10 cellular contexts compared by ENCODE assay signal in genomic region chr10:31912898-31913847, GRCh38. TPM values are rescaled to one million over a fixed set of nuclear protein-coding genes. Genes with fewer than 3 reads are reported as not detected.
DNase-seq lines count a peak whose midpoint lies in the region; ATAC-seq, FAIRE-seq and TF ChIP-seq lines count a peak whose summit lies in the region.
"Had no signal": no experiment of that assay in that cellular context is flagged by ENCODE, and none has a peak within 500 bp of the region (broad histone marks: within the 10 kb centered on the region; RNA-seq: fewer than 3 reads in every experiment).

No MANE protein-coding gene starts in this region.

- H3K9me3 ChIP-seq in left ventricle myocardium inferior (replicated peaks) (no peaks in the 10 kb centered on the region), K562 (replicated peaks; ENCODE audit: control insufficient read depth, insufficient read depth, low read depth, low read length) (no peaks in the 10 kb centered on the region), keratinocyte (ENCODE audit: control insufficient read depth, low read depth, low read length) (no peaks in the 10 kb centered on the region), thoracic aorta (no peaks in the 10 kb centered on the region), BE2C (no peaks in the 10 kb centered on the region)

- H3K9me1 ChIP-seq in K562 (ENCODE audit: control insufficient read depth, insufficient read depth, low read length) (peaks cover 5% of the 10 kb centered on the region), keratinocyte (ENCODE audit: control insufficient read depth, extremely low read depth, insufficient read depth, low read length) (no peaks in the 10 kb centered on the region)

- no peak for TF ChIP-seq RAD21 in K562 (CRISPR knock-in tag; conservative IDR thresholded peaks at IDR 0.05 in 1 of 2, IDR thresholded peaks at IDR 0.05 in 1 of 2)

- no peak overlapping the region for H3K27ac ChIP-seq in left ventricle myocardium inferior (replicated peaks)
- H3K27ac ChIP-seq in K562 (ENCODE audit: extremely low read depth, low read depth, low read length) = no peak overlapping the region
- peak overlapping the region; percentile 10 for H3K27ac ChIP-seq in keratinocyte (ENCODE audit: control insufficient read depth, insufficient read depth, low read length)
- H3K27ac ChIP-seq in thoracic aorta = peak overlapping the region in 1 of 2 donors; percentile 36
- no peak overlapping the region for H3K27ac ChIP-seq in brain microvascular endothelial cell

- H4K20me1 ChIP-seq in K562 (replicated peaks; ENCODE audit: control insufficient read depth, insufficient read depth, low read length) = peaks cover 20% of the 10 kb centered on the region; the same call in 1 of the 2 replicates
- H4K20me1 ChIP-seq in keratinocyte (ENCODE audit: control insufficient read depth, extremely low read depth, insufficient read depth, low read length) = peaks cover 3% of the 10 kb centered on the region

- dilution Hi-C loops in keratinocyte (cut with MboI; ENCODE audit: extremely low pct_ligation_motif_present, low sequenced_read_pairs) = no loop called here

- H3K79me2 ChIP-seq in K562 (ENCODE audit: control insufficient read depth, insufficient read depth, low read length) (peaks cover 76% of the 10 kb centered on the region), keratinocyte (ENCODE audit: control insufficient read depth, insufficient read depth, low read length) (peaks cover 95% of the 10 kb centered on the region)

- in situ Hi-C loops in K562 (cut with MboI) (no loop called here), brain microvascular endothelial cell (cut with HindIII; ENCODE audit: low pct_ligation_motif_present, low sequenced_read_pairs) (no loop called here)

- BruUV-seq in K562 (replicated peaks; lab: Mats Ljungman, UMichigan) = no TSS peak

- peak; percentile 82 for ATAC-seq in Right ventricle myocardium superior (ENCODE audit: poor library complexity)
- ATAC-seq in K562 = peak; percentile 27; the same call in 2 of the 3 replicates
- ATAC-seq in thoracic aorta (ENCODE audit: insufficient number of reproducible peaks, low FRiP score, low read depth) = no peak

- TF ChIP-seq EP300 in K562 (IDR thresholded peaks at IDR 0.05; ENCODE audit: low read length) = no peak

- H3K4me2 ChIP-seq in K562 (ENCODE audit: insufficient read depth, low read length) (no peak overlapping the region), keratinocyte (ENCODE audit: control insufficient read depth, extremely low read depth, insufficient read depth, low read depth, low read length) (peak overlapping the region; percentile 74)

- POLR2A ChIA-PET in K562 (lab: Yijun Ruan, JAX) = interaction anchor here (1.2 to 1.9 kb wide), 2 partner anchors 11 to 14 kb away, joined by 3 to 11 read pairs; partner anchors contain the start of gene ARHGAP12

- H3K27me3 ChIP-seq in left ventricle myocardium inferior (ENCODE audit: low read depth) (no peaks in the 10 kb centered on the region), K562 (ENCODE audit: control insufficient read depth in 2 of 2, insufficient read depth in 2 of 2, low read length in 2 of 2) (no peaks in the 10 kb centered on the region), keratinocyte (ENCODE audit: control insufficient read depth, extremely low read depth, insufficient read depth, low read length) (no peaks in the 10 kb centered on the region), thoracic aorta (replicated peaks; ENCODE audit: insufficient read depth) (no peaks in the 10 kb centered on the region), brain microvascular endothelial cell (replicated peaks) (no peaks in the 10 kb centered on the region), BE2C (no peaks in the 10 kb centered on the region)

- H2AFZ ChIP-seq in K562 (ENCODE audit: low read depth, low read length) = no peak overlapping the region
- no peak overlapping the region for H2AFZ ChIP-seq in keratinocyte (ENCODE audit: control insufficient read depth, low read length)

- H3K4me3 ChIP-seq in left ventricle myocardium inferior (no peak overlapping the region), K562 (no peak overlapping the region), keratinocyte (ENCODE audit: control insufficient read depth in 2 of 3, extremely low read depth in 1 of 3, insufficient read depth in 2 of 3, low read depth in 1 of 3, low read length in 3 of 3) (peak overlapping the region in 2 of 3 experiments; percentile 34 to 35), thoracic aorta (peak overlapping the region; percentile 56), brain microvascular endothelial cell (ENCODE audit: low read depth, low read length) (no peak overlapping the region), BE2C (ENCODE audit: low read depth, low read length) (no peak overlapping the region)

- no peak for FAIRE-seq in K562 (lab: Jason Lieb, UNC)
- peak; percentile 85 for FAIRE-seq in keratinocyte (lab: Jason Lieb, UNC)

- no peak for DNase-seq in Right ventricle myocardium superior
- DNase-seq in left ventricle myocardium inferior = no peak
- DNase-seq in K562 (ENCODE audit: extremely low read depth in 1 of 4, low spot score in 3 of 4) = no peak
- no peak for DNase-seq in keratinocyte (ENCODE audit: low read depth, low spot score)
- no peak for DNase-seq in thoracic aorta (ENCODE audit: low spot score)
- DNase-seq in brain microvascular endothelial cell = no peak
- DNase-seq in BE2C = no peak
- no peak for DNase-seq in GM10266 (ENCODE audit: extremely low spot score)
- DNase-seq: hippocampal formation, NCI-H1417 treated with DMSO at 0.1 percent for 48 hours had no signal

- no peak for TF ChIP-seq POLR2A in K562 (conservative IDR thresholded peaks at IDR 0.05)

- intact Hi-C loops in Right ventricle myocardium superior (cut with DNase I) = no loop called here
- intact Hi-C loops in left ventricle myocardium inferior (cut with micrococcal nuclease) = no loop called here
- intact Hi-C loops in K562 (cut with micrococcal nuclease) = no loop called here

- H3K36me3 ChIP-seq in left ventricle myocardium inferior (peaks cover 5% of the 10 kb centered on the region), K562 (ENCODE audit: control insufficient read depth, insufficient read depth, low read length) (peaks cover 4% of the 10 kb centered on the region; the same call in 2 of the 3 replicates), keratinocyte (ENCODE audit: control insufficient read depth in 2 of 2, extremely low read depth in 1 of 2, insufficient read depth in 2 of 2, low read length in 2 of 2) (peaks cover 5 to 12% of the 10 kb centered on the region in 2 experiments), thoracic aorta (no peaks in the 10 kb centered on the region), brain microvascular endothelial cell (replicated peaks) (peaks cover 3% of the 10 kb centered on the region), BE2C (no peaks in the 10 kb centered on the region)

- CTCF ChIA-PET in K562 (lab: Yijun Ruan, JAX; ENCODE audit: low intra/inter-chr PET ratio) = no interaction called here

- 64% methylated on average over 8 of the region's 10 CpGs for WGBS in K562 (ENCODE audit: insufficient coverage, low coverage, missing lambda C conversion rate)

- H3K4me1 ChIP-seq in left ventricle myocardium inferior (peaks cover 34% of the 10 kb centered on the region), K562 (replicated peaks in 1 of 2; ENCODE audit: control insufficient read depth in 2 of 2, insufficient read depth in 2 of 2, low read length in 2 of 2) (peaks cover 6 to 16% of the 10 kb centered on the region in 2 experiments; a peak in 4 of 5 replicates), keratinocyte (ENCODE audit: control insufficient read depth, extremely low read depth, insufficient read depth, low read length) (peaks cover 23% of the 10 kb centered on the region), thoracic aorta (ENCODE audit: control insufficient read depth in 1 of 2, low read depth in 2 of 2) (peaks cover 13 to 34% of the 10 kb centered on the region in 2 donors), BE2C (no peaks in the 10 kb centered on the region)

- H3K9ac ChIP-seq in K562 (ENCODE audit: insufficient read depth in 1 of 2, low read depth in 2 of 2, low read length in 2 of 2) (no peak overlapping the region), keratinocyte (ENCODE audit: control insufficient read depth, extremely low read depth, insufficient read depth, low read length) (peak overlapping the region; percentile 4)

- TF ChIP-seq CTCF in left ventricle myocardium inferior (IDR thresholded peaks at IDR 0.05; ENCODE audit: borderline replicate concordance) (no peak), K562 (IDR thresholded peaks at IDR 0.05 in 2 of 3, conservative IDR thresholded peaks at IDR 0.05 in 1 of 3; ENCODE audit: insufficient read depth in 2 of 3, low read depth in 1 of 3, low read length in 3 of 3) (no peak), keratinocyte (optimal IDR thresholded peaks at IDR 0.05 in 1 of 3, IDR thresholded peaks at IDR 0.05 in 1 of 3, conservative IDR thresholded peaks at IDR 0.05 in 1 of 3; ENCODE audit: extremely low read depth in 1 of 3, insufficient read depth in 2 of 3, low read length in 3 of 3) (no peak), thoracic aorta (IDR thresholded peaks at IDR 0.05) (no peak), brain microvascular endothelial cell (IDR thresholded peaks at IDR 0.05; ENCODE audit: low read depth, low read length, missing control alignments) (no peak), BE2C (IDR thresholded peaks at IDR 0.05; ENCODE audit: low read depth, low read length) (no peak), GM10266 (IDR thresholded peaks at IDR 0.05; ENCODE audit: control insufficient read depth, insufficient read depth, low read depth, missing control alignments) (no peak)

RNA-seq across cellular contexts. Expression of gene ARHGAP12, which starts 15.5 kb away (rescaled TPM):
- total RNA-seq in Right ventricle myocardium superior (21.7 TPM), left ventricle myocardium inferior (22.1 TPM), K562 (2014; rRNA removed) (9.3 and 9.8 TPM in 2 replicates), K562 (2014; rRNA removed; fragmentation: Illumina TruSeq; extraction: Trizol) (15.8 and 17.7 TPM in 2 replicates), K562 (2015; rRNA removed; fragmentation: Illumina TruSeq; extraction: Trizol) (16.6 and 18.7 TPM in 2 replicates), K562 (2021) (10.2 and 10.6 TPM in 2 replicates), thoracic aorta (10 to 100 TPM; 26.3 to 37.2 TPM)
- 12.4 and 39.8 TPM in 2 replicates for total RNA-seq in K562 (2011; cell fraction: chromatin; rRNA removed; ENCODE audit: low replicate concordance)
- total RNA-seq in K562 (2011; cell fraction: nucleolus; rRNA removed) = 7.2 and 8.7 TPM in 2 replicates
- 13.9 and 19.8 TPM in 2 replicates for total RNA-seq in K562 (2011; cell fraction: nucleoplasm; rRNA removed)
- polyA plus RNA-seq in K562 (2011; rRNA removed) (11.4 and 15.0 TPM in 2 replicates), K562 (2014; fragmentation: Illumina TruSeq; extraction: Trizol) (8.2 and 10.1 TPM in 2 replicates), K562 (2014; fragmentation: Nextera tagmentation; extraction: Ambion mirVana) (1 to 10 TPM; 4.4 to 5.0 TPM), K562 (2014; rRNA removed) (7.1 and 8.6 TPM in 2 replicates), keratinocyte (13.7 to 26.6 TPM (median 16.1 TPM) in 3 replicates)
- 1.5 and 5.7 TPM in 2 replicates for polyA plus RNA-seq in K562 (2011; cell fraction: cytosol; rRNA removed)
- polyA plus RNA-seq in K562 (2011; cell fraction: nucleus; rRNA removed) = 9.8 and 25.5 TPM in 2 replicates
- polyA plus RNA-seq in K562 (2012) = 6.1 and 7.7 TPM in 2 replicates
- polyA minus RNA-seq in K562 (2011; rRNA and poly(A)+ RNA removed) = 30.2 and 60.5 TPM in 2 replicates
- polyA minus RNA-seq in K562 (2011; cell fraction: cytosol; rRNA and poly(A)+ RNA removed) = 12.0 and 15.5 TPM in 2 replicates
- polyA minus RNA-seq in K562 (2011; cell fraction: nucleus; rRNA and poly(A)+ RNA removed) = 17.4 and 58.9 TPM in 2 replicates
- 29.7 TPM for polyA plus RNA-seq in keratinocyte (2011; ENCODE audit: low read depth)
- polyA plus RNA-seq in keratinocyte (2011; cell fraction: cytosol; rRNA removed) = 9.1 and 19.4 TPM in 2 replicates
- 23.8 and 30.6 TPM in 2 replicates for polyA plus RNA-seq in keratinocyte (2011; cell fraction: nucleus; rRNA removed)
- polyA plus RNA-seq in keratinocyte (2012; ENCODE audit: low replicate concordance) = 11.7 and 18.6 TPM in 2 replicates
- 5.1 to 32.9 TPM (median 13.3 TPM) in 3 replicates for polyA minus RNA-seq in keratinocyte
- polyA minus RNA-seq in keratinocyte (2011; cell fraction: cytosol; rRNA and poly(A)+ RNA removed) = 21.5 TPM
- 23.6 and 43.0 TPM in 2 replicates for polyA minus RNA-seq in keratinocyte (2011; cell fraction: nucleus; rRNA and poly(A)+ RNA removed)
- polyA plus RNA-seq in BE2C (2012; ENCODE audit: insufficient read depth, insufficient read length, low read depth) = 3.5 TPM

Comparison
In these comparisons a context has a peak if more than half of its experiments do, and no peak if none do; other contexts are left out.
1. H3K4me3 ChIP-seq: peak in keratinocyte (2 of 3) and thoracic aorta (single experiment); none in left ventricle myocardium inferior (single experiment), K562 (single experiment), brain microvascular endothelial cell (single experiment) and BE2C (single experiment).